Comparison of ENCODE assay signal across 1 cellular context in the genomic region with DNA sequence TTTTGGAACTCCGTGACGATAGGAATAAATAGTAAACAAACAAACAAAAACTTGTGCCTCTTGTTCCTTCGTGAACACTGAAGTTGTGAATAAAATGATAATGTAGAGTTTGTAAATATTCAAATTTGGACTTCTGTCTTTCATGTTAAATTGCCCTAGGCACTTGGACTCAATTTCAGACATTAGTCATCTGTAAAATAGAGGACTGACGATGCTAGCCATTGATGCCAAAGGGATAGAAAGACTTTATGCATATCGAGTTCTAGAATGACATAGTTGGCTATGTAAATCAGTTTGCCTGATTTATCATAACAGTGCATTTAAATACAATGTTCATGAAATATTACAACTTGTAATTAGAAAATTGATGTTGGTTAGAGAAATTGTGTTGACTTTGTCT.
TF ChIP-seq lines count a peak whose summit lies in the region.

No MANE protein-coding gene starts in this region.

TF ChIP-seq in WTC11, 78 proteins besides CTCF, POLR2A, EP300 and RAD21 (continued from another document):
- no peak for TF ChIP-seq ATF6 (CRISPR knock-in tag; IDR thresholded peaks at IDR 0.05)
- no peak for TF ChIP-seq ZNF317 (CRISPR knock-in tag; IDR thresholded peaks at IDR 0.05; ENCODE audit: borderline replicate concordance, low read depth)
- no peak for TF ChIP-seq MYBL2 (CRISPR knock-in tag; IDR thresholded peaks at IDR 0.05)
- TF ChIP-seq, protein P1, sequence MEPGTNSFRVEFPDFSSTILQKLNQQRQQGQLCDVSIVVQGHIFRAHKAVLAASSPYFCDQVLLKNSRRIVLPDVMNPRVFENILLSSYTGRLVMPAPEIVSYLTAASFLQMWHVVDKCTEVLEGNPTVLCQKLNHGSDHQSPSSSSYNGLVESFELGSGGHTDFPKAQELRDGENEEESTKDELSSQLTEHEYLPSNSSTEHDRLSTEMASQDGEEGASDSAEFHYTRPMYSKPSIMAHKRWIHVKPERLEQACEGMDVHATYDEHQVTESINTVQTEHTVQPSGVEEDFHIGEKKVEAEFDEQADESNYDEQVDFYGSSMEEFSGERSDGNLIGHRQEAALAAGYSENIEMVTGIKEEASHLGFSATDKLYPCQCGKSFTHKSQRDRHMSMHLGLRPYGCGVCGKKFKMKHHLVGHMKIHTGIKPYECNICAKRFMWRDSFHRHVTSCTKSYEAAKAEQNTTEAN (CRISPR knock-in tag; IDR thresholded peaks at IDR 0.05) = no peak
- TF ChIP-seq JUN (CRISPR knock-in tag; IDR thresholded peaks at IDR 0.05) = no peak
- no peak for TF ChIP-seq ELF4 (CRISPR knock-in tag; IDR thresholded peaks at IDR 0.05; ENCODE audit: low read depth)
- no peak for TF ChIP-seq NFE2L1 (CRISPR knock-in tag; IDR thresholded peaks at IDR 0.05)
- TF ChIP-seq CBFB (CRISPR knock-in tag; IDR thresholded peaks at IDR 0.05; ENCODE audit: low read depth) = no peak
- TF ChIP-seq CREM (CRISPR knock-in tag; IDR thresholded peaks at IDR 0.05) = no peak
- TF ChIP-seq TEAD1 (CRISPR knock-in tag; IDR thresholded peaks at IDR 0.05) = no peak
- TF ChIP-seq, protein P2, sequence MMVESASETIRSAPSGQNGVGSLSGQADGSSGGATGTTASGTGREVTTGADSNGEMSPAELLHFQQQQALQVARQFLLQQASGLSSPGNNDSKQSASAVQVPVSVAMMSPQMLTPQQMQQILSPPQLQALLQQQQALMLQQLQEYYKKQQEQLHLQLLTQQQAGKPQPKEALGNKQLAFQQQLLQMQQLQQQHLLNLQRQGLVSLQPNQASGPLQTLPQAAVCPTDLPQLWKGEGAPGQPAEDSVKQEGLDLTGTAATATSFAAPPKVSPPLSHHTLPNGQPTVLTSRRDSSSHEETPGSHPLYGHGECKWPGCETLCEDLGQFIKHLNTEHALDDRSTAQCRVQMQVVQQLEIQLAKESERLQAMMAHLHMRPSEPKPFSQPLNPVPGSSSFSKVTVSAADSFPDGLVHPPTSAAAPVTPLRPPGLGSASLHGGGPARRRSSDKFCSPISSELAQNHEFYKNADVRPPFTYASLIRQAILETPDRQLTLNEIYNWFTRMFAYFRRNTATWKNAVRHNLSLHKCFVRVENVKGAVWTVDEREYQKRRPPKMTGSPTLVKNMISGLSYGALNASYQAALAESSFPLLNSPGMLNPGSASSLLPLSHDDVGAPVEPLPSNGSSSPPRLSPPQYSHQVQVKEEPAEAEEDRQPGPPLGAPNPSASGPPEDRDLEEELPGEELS (CRISPR knock-in tag; IDR thresholded peaks at IDR 0.05) = no peak
